ENCODE assay signal across 15 cellular contexts in the genomic region with DNA sequence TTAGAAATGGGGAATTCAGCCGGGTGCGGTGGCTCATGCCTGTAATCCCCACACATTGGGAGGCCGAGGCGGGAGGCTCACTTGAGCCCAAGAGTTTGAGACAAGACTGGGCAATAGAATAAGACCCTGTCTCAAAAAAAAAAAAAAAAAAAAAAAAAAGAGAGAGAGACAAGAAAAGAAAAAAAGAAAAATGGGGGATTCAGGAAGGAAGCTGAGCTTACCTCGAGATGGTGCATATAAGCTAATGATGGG. TPM values are rescaled to one million over a fixed set of nuclear protein-coding genes. Genes with fewer than 3 reads are reported as not detected.
DNase-seq lines count a peak whose midpoint lies in the region; ATAC-seq and TF ChIP-seq lines count a peak whose summit lies in the region.
"Had no signal": no experiment of that assay in that cellular context is flagged by ENCODE, and none has a peak within 500 bp of the region (broad histone marks: within the 10 kb centered on the region; RNA-seq: fewer than 3 reads in every experiment).

No MANE protein-coding gene starts in this region.

- peak overlapping the region; percentile 16 for H3K4me3 Mint-ChIP-seq in activated CD4-positive, alpha-beta T cell treated with anti-CD3 and anti-CD28 coated beads for 36 hours
- peak overlapping the region; percentile 60 for H3K4me3 Mint-ChIP-seq in activated naive CD8-positive, alpha-beta T cell treated with anti-CD3 and anti-CD28 coated beads, Interleukin-2, amount 10 ng/mL, durations not matched to agents 7 days and 5 days
- H3K4me3 Mint-ChIP-seq in natural killer cell: no peak overlapping the region
- H3K4me3 Mint-ChIP-seq: neural crest cell had no signal

- H3K27me3 Mint-ChIP-seq in activated CD4-positive, alpha-beta T cell treated with anti-CD3 and anti-CD28 coated beads for 36 hours: peaks cover 2% of the 10 kb centered on the region
- peaks cover 16% of the 10 kb centered on the region for H3K27me3 Mint-ChIP-seq in activated naive CD8-positive, alpha-beta T cell treated with anti-CD3 and anti-CD28 coated beads, Interleukin-2, amount 10 ng/mL, durations not matched to agents 7 days and 5 days
- peaks cover 7 to 17% of the 10 kb centered on the region in 2 donors for H3K27me3 Mint-ChIP-seq in natural killer cell (ENCODE audit: low read depth in 2 of 2)

- H3K9me3 ChIP-seq in GM23248 (ENCODE audit: low read depth) (no peaks in the 10 kb centered on the region), ovary (no peaks in the 10 kb centered on the region)
- H3K9me3 ChIP-seq: heart left ventricle, Peyer's patch, right atrium auricular region, upper lobe of right lung had no signal

- peaks cover 12% of the 10 kb centered on the region for H3K4me1 Mint-ChIP-seq in activated CD4-positive, alpha-beta T cell treated with anti-CD3 and anti-CD28 coated beads for 36 hours
- H3K4me1 Mint-ChIP-seq in activated naive CD8-positive, alpha-beta T cell treated with anti-CD3 and anti-CD28 coated beads, Interleukin-2, amount 10 ng/mL, durations not matched to agents 7 days and 5 days: peaks cover 15% of the 10 kb centered on the region
- peaks cover 0 to 13% of the 10 kb centered on the region in 2 donors for H3K4me1 Mint-ChIP-seq in natural killer cell
- H3K4me1 Mint-ChIP-seq: neural crest cell had no signal

- no peaks in the 10 kb centered on the region for H3F3A ChIP-seq in GM23248 (ENCODE audit: insufficient read depth)

- H3K27ac Mint-ChIP-seq in activated CD4-positive, alpha-beta T cell treated with anti-CD3 and anti-CD28 coated beads for 36 hours: no peak overlapping the region
- H3K27ac Mint-ChIP-seq in activated naive CD8-positive, alpha-beta T cell treated with anti-CD3 and anti-CD28 coated beads, Interleukin-2, amount 10 ng/mL, durations not matched to agents 7 days and 5 days: peak overlapping the region; percentile 80
- peak overlapping the region; percentile 34 to 91 for H3K27ac Mint-ChIP-seq in natural killer cell

- peak overlapping the region; percentile 5; the same call in 1 of the 2 replicates for H3K9ac ChIP-seq in GM23248

- TF ChIP-seq POLR2A in ovary (IDR thresholded peaks at IDR 0.05): no peak

- no peaks in the 10 kb centered on the region for H3K9me2 ChIP-seq in GM23248 (ENCODE audit: insufficient read depth)

- 68 to 78% methylated on average over 5 of the region's 5 CpGs for WGBS in GM23248 (ENCODE audit: low coverage in 1 of 2, low lambda C conversion rate in 2 of 2, missing lambda C conversion rate in 2 of 2), 2 experiments
- WGBS in ovary, 3 donors: 87 to 88% (median 87%) methylated on average over 5 of the region's 5 CpGs

- POLR2A ChIA-PET in activated CD4-positive, alpha-beta T cell treated with anti-CD3 and anti-CD28 coated beads for 36 hours (lab: Charles Lee): no interaction called here
- POLR2A ChIA-PET in activated naive CD8-positive, alpha-beta T cell treated with anti-CD3 and anti-CD28 coated beads, Interleukin-2, amount 10 ng/mL, durations not matched to agents 7 days and 5 days (lab: Charles Lee): no interaction called here

- DNase-seq in activated CD4-positive, alpha-beta T cell treated with anti-CD3 and anti-CD28 coated beads for 36 hours: no peak
- DNase-seq in activated CD4-positive, alpha-beta T cell treated with anti-CD3 and anti-CD28 coated beads for 4 hours: no peak
- DNase-seq in GM23248 (no peak), natural killer cell (no peak), NCI-H345 treated with DMSO at 0.1 percent for 48 hours (lab: John Stamatoyannopoulos, UW; ENCODE audit: unreplicated experiment) (no peak), ovary (no peak), SIG-M5 (lab: John Stamatoyannopoulos, UW) (no peak)
- no peak for DNase-seq in activated naive CD8-positive, alpha-beta T cell treated with anti-CD3 and anti-CD28 coated beads, Interleukin-2, amount 10 ng/mL, durations not matched to agents 7 days and 5 days
- DNase-seq: heart left ventricle, NCI-H1436, Peyer's patch, upper lobe of right lung had no signal

- in situ Hi-C loops in GM23248 (cut with MboI): no loop called here

- no peaks in the 10 kb centered on the region for H3K36me3 Mint-ChIP-seq in activated CD4-positive, alpha-beta T cell treated with anti-CD3 and anti-CD28 coated beads for 36 hours (ENCODE audit: low read depth)
- H3K36me3 Mint-ChIP-seq in activated naive CD8-positive, alpha-beta T cell treated with anti-CD3 and anti-CD28 coated beads, Interleukin-2, amount 10 ng/mL, durations not matched to agents 7 days and 5 days: peaks cover 3% of the 10 kb centered on the region
- H3K36me3 Mint-ChIP-seq in natural killer cell: no peaks in the 10 kb centered on the region

- intact Hi-C loops in activated CD4-positive, alpha-beta T cell treated with anti-CD3 and anti-CD28 coated beads for 36 hours (cut with DNase I, micrococcal nuclease): no loop called here
- intact Hi-C loops in natural killer cell (cut with micrococcal nuclease): no loop called here
- intact Hi-C loops in ovary (cut with DNase I): no loop called here

- H3K9me3 Mint-ChIP-seq in activated CD4-positive, alpha-beta T cell treated with anti-CD3 and anti-CD28 coated beads for 36 hours (ENCODE audit: low read depth): no peaks in the 10 kb centered on the region
- H3K9me3 Mint-ChIP-seq in activated naive CD8-positive, alpha-beta T cell treated with anti-CD3 and anti-CD28 coated beads, Interleukin-2, amount 10 ng/mL, durations not matched to agents 7 days and 5 days: no peaks in the 10 kb centered on the region
- no peaks in the 10 kb centered on the region for H3K9me3 Mint-ChIP-seq in natural killer cell
- H3K9me3 Mint-ChIP-seq: neural crest cell had no signal

- no peaks in the 10 kb centered on the region for H3K36me3 ChIP-seq in GM23248 (ENCODE audit: low read depth)
- H3K36me3 ChIP-seq in ovary: no peaks in the 10 kb centered on the region
- H3K36me3 ChIP-seq: heart left ventricle, Peyer's patch, right atrium auricular region, upper lobe of right lung had no signal

- H4K20me1 ChIP-seq in GM23248 (ENCODE audit: insufficient read depth): no peaks in the 10 kb centered on the region

- H3K79me2 ChIP-seq in GM23248 (ENCODE audit: insufficient read depth): no peaks in the 10 kb centered on the region

- H3K4me3 ChIP-seq in GM23248: peak overlapping the region; percentile 19; the same call in 1 of the 2 replicates
- no peak overlapping the region for H3K4me3 ChIP-seq in ovary
- H3K4me3 ChIP-seq: Peyer's patch, right atrium auricular region, upper lobe of right lung had no signal

- TF ChIP-seq EP300 in ovary (IDR thresholded peaks at IDR 0.05): no peak

- H3K27ac ChIP-seq in GM23248 (no peak overlapping the region), ovary (no peak overlapping the region)
- H3K27ac ChIP-seq: Peyer's patch, right atrium auricular region, upper lobe of right lung had no signal

- no peak overlapping the region for H3K4me2 ChIP-seq in GM23248 (ENCODE audit: unreplicated experiment)

- H3K4me1 ChIP-seq in GM23248 (ENCODE audit: insufficient read depth) (no peaks in the 10 kb centered on the region), ovary (ENCODE audit: insufficient read depth) (no peaks in the 10 kb centered on the region)
- H3K4me1 ChIP-seq: Peyer's patch, right atrium auricular region, upper lobe of right lung had no signal

- CTCF ChIA-PET in activated CD4-positive, alpha-beta T cell treated with anti-CD3 and anti-CD28 coated beads for 36 hours (lab: Charles Lee): no interaction called here

- no peak for TF ChIP-seq CTCF in natural killer cell (IDR thresholded peaks at IDR 0.05)
- no peak for TF ChIP-seq CTCF in ovary (IDR thresholded peaks at IDR 0.05)

- no peak for ATAC-seq in activated CD4-positive, alpha-beta T cell treated with anti-CD3 and anti-CD28 coated beads for 36 hours
- no peak for ATAC-seq in activated naive CD8-positive, alpha-beta T cell treated with anti-CD3 and anti-CD28 coated beads, Interleukin-2, amount 10 ng/mL, durations not matched to agents 7 days and 5 days (ENCODE audit: low read depth)
- no peak for ATAC-seq in natural killer cell
- ATAC-seq: SK-N-SH treated with all-trans-retinoic acid at 6 μM for 48 hours, upper lobe of right lung had no signal

- H3K27me3 ChIP-seq in GM23248 (replicated peaks; ENCODE audit: insufficient read depth): no peaks in the 10 kb centered on the region
- no peaks in the 10 kb centered on the region for H3K27me3 ChIP-seq in ovary
- H3K27me3 ChIP-seq: heart left ventricle, Peyer's patch, right atrium auricular region, upper lobe of right lung had no signal

- peak overlapping the region; percentile 66 for H2AFZ ChIP-seq in GM23248

RNA-seq across cellular contexts. Expression of gene RFLNB, which starts 57.6 kb away (rescaled TPM):
- 10 to 100 TPM; 31.0 to 31.8 TPM for total RNA-seq in activated CD4-positive, alpha-beta T cell treated with anti-CD3 and anti-CD28 coated beads for 36 hours
- 73.1 and 78.9 TPM in 2 replicates for total RNA-seq in GM23248 (2014; rRNA removed; shearing (Covaris generic))
- polyA plus RNA-seq in GM23248 (2016; fragmentation: Nextera tagmentation; extraction: Ambion mirVana) (45.7 and 47.6 TPM in 2 replicates), ovary (10 to 100 TPM in 1 of 2 donors, 1 to 10 TPM in 1; 7.5 to 10.0 TPM)
- 100 to 1,000 TPM; 116 to 124 TPM for total RNA-seq in activated naive CD8-positive, alpha-beta T cell treated with anti-CD3 and anti-CD28 coated beads, Interleukin-2, amount 10 ng/mL, durations not matched to agents 7 days and 5 days
- total RNA-seq in natural killer cell (10 to 100 TPM; 24.1 to 88.1 (median 28.2) TPM), ovary (10 to 100 TPM in 4 of 7 donors, 1 to 10 TPM in 3; 3.2 to 29.8 (median 12.8) TPM)
